ENCODE assay signal across 26 cellular contexts in genomic region chr1:147470079-147470478, GRCh38.
"Had no signal": no experiment of that assay in that cellular context is flagged by ENCODE, and none has a peak within 500 bp of the region (broad histone marks: within the 10 kb centered on the region; RNA-seq: fewer than 3 reads in every experiment).

No MANE protein-coding gene starts in this region.

- DNase-seq: natural killer cell; occipital lobe; ovary; posterior cingulate gyrus; psoas muscle; right cardiac atrium; right lobe of liver; sigmoid colon; small intestine; stimulated activated CD4-positive, alpha-beta T cell treated with anti-CD3 and anti-CD28 coated beads, Interleukin-15, amount 100 ng/mL, for 24 hours; stimulated activated CD4-positive, alpha-beta T cell treated with anti-CD3 and anti-CD28 coated beads, Interleukin-2, amount 100 ng/mL, for 24 hours; stimulated activated CD4-positive, alpha-beta T cell treated with anti-CD3 and anti-CD28 coated beads, Interleukin-2, amount 100 ng/mL, for 48 hours; stimulated activated CD4-positive, alpha-beta T cell treated with anti-CD3 and anti-CD28 coated beads, Interleukin-4, amount 100 ng/mL, for 24 hours; stimulated activated naive B cell treated with anti-CD40 and anti-IgM and Interleukin-4, amounts not matched to agents 10 μg/mL and 1 μg/mL and 100 μg/mL, for 72 hours; stimulated activated naive CD4-positive, alpha-beta T cell treated with Interleukin-2 at 50 U/mL for 16 hours; stomach; thyroid gland; trophoblast cell; upper lobe of left lung had no signal

- ATAC-seq: natural killer cell; psoas muscle; right cardiac atrium; right lobe of liver; stimulated activated effector memory CD8-positive, alpha-beta T cell treated with anti-CD3 and anti-CD28 coated beads, Interleukin-12 subunit alpha, Interleukin-12 subunit beta, amount 100 ng/mL, for 72 hours; stimulated activated naive B cell treated with anti-CD40 and anti-IgM and Interleukin-4, amounts not matched to agents 10 μg/mL and 1 μg/mL and 100 μg/mL, for 72 hours had no signal

- FAIRE-seq: small intestine, urothelium cell line had no signal

- H3K36me3 ChIP-seq: neural progenitor cell, ovary, right lobe of liver, sigmoid colon, stomach, thoracic aorta, thyroid gland, tibial nerve, upper lobe of left lung, vagina had no signal

- H3K4me1 ChIP-seq: neural progenitor cell, parathyroid adenoma, psoas muscle, sigmoid colon, stomach, thyroid gland, upper lobe of left lung, vagina had no signal

- H3K4me3 ChIP-seq: neural progenitor cell, ovary, psoas muscle, right lobe of liver, sigmoid colon, stomach, thoracic aorta, thyroid gland, tibial nerve, upper lobe of left lung, vagina had no signal

- H3K9me3 ChIP-seq: ovary, psoas muscle, thoracic aorta, thyroid gland, vagina had no signal
